Comparison of ENCODE assay signal across 9 cellular contexts in genomic region chr15:69963375-69963774, GRCh38.
"Had no signal": no experiment of that assay in that cellular context is flagged by ENCODE, and none has a peak within 500 bp of the region (broad histone marks: within the 10 kb centered on the region; RNA-seq: fewer than 3 reads in every experiment).

No MANE protein-coding gene starts in this region.

- H3K4me1 ChIP-seq: HAP-1 had no signal

- H3K9me3 ChIP-seq: HAP-1 had no signal

- H3K4me2 ChIP-seq: GM23338 had no signal

- H3K36me3 ChIP-seq: HAP-1 had no signal

- ATAC-seq: GM23338, HCT116 had no signal

- H3K27ac ChIP-seq: GM23248 had no signal

- H3K4me3 ChIP-seq: GM23248, GM23338, HAP-1 had no signal

- H3K9ac ChIP-seq: GM23248 had no signal

- DNase-seq: GM23248, GOT3, H7, H9, HCEC 1CT, HFFc6 had no signal

- H2AFZ ChIP-seq: GM23248, GM23338 had no signal
